ENCODE assay signal across 8 cellular contexts in genomic region chr10:110746254-110746826, GRCh38.
DNase-seq lines count a peak whose midpoint lies in the region; ATAC-seq and TF ChIP-seq lines count a peak whose summit lies in the region.

No MANE protein-coding gene starts in this region.

- TF ChIP-seq EP300 in ovary (IDR thresholded peaks at IDR 0.05): no peak

- no peaks in the 10 kb centered on the region for H3F3A ChIP-seq in PC-9 (ENCODE audit: insufficient read depth, low read depth)

- CTCF ChIA-PET in PC-9 (lab: Charles Lee): interaction anchor here (0.6 to 0.7 kb wide), 2 partner anchors 143 to 265 kb away, joined by 4 read pairs; no protein-coding TSS in a partner anchor

- H3K27ac ChIP-seq in PC-9: no peak overlapping the region
- H3K27ac ChIP-seq in ovary: no peak overlapping the region

- ATAC-seq in GM18858 (IDR thresholded peaks at IDR 0.05; ENCODE audit: unreplicated experiment): peak; percentile 40
- no peak for ATAC-seq in GM18517 (IDR thresholded peaks at IDR 0.05; ENCODE audit: unreplicated experiment)

- no peak for TF ChIP-seq POLR2A in ovary (IDR thresholded peaks at IDR 0.05)

- no peaks in the 10 kb centered on the region for H4K20me1 ChIP-seq in PC-9 (ENCODE audit: insufficient read depth)

- H3K4me3 ChIP-seq in PC-9: no peak overlapping the region
- no peak overlapping the region for H3K4me3 ChIP-seq in ovary

- no peaks in the 10 kb centered on the region for H3K36me3 ChIP-seq in PC-9 (ENCODE audit: low read depth)
- H3K36me3 ChIP-seq in ovary: no peaks in the 10 kb centered on the region

- DNase-seq in AML-193 (lab: John Stamatoyannopoulos, UW): peak; percentile 75 to 77
- peak; percentile 40 for DNase-seq in HuH-7.5 (ENCODE audit: low spot score)
- peak; percentile 58 to 68 for DNase-seq in PC-9
- peak; percentile 46 for DNase-seq in activated naive CD4-positive, alpha-beta T cell treated with Interleukin-2 at 50 U/mL for 16 hours
- DNase-seq in glomerular endothelial cell (ENCODE audit: extremely low read depth, low read depth, low spot score): peak; percentile 51
- peak; percentile 38 to 61 (median 52) for DNase-seq in ovary

- H3K79me2 ChIP-seq in PC-9 (ENCODE audit: low read depth): no peaks in the 10 kb centered on the region

- 7 to 12% (median 8%) methylated on average over 4 of the region's 4 CpGs for WGBS in ovary, 3 donors

- intact Hi-C loops in PC-9 (cut with micrococcal nuclease; ENCODE audit: unreplicated experiment): loop anchor here (1.0 to 10.0 kb wide), 4 partner anchors 136 to 616 kb away; partner anchors contain the start of gene SMNDC1
- intact Hi-C loops in ovary (cut with DNase I): loop anchor here in 1 of 4 donors (5.0 to 10.0 kb wide), 3 partner anchors 61 to 328 kb away; partner anchors contain the start of gene ADRA2A

- TF ChIP-seq CTCF in PC-9 (conservative IDR thresholded peaks at IDR 0.05) (peak; percentile 83), ovary (IDR thresholded peaks at IDR 0.05) (peak; percentile 27 to 60 (median 50))

- no peaks in the 10 kb centered on the region for H3K27me3 ChIP-seq in PC-9 (ENCODE audit: insufficient read depth, low read depth)
- no peaks in the 10 kb centered on the region for H3K27me3 ChIP-seq in ovary

- no peaks in the 10 kb centered on the region for H3K4me1 ChIP-seq in PC-9 (replicated peaks; ENCODE audit: insufficient read depth)
- H3K4me1 ChIP-seq in ovary (ENCODE audit: insufficient read depth): no peaks in the 10 kb centered on the region

- H2AFZ ChIP-seq in PC-9: no peak overlapping the region

- no peak overlapping the region for H3K4me2 ChIP-seq in PC-9

- POLR2A ChIA-PET in PC-9 (lab: Charles Lee; ENCODE audit: unreplicated experiment): no interaction called here

- no TSS peak for BruUV-seq in PC-9 (replicated peaks; lab: Mats Ljungman, UMichigan)

- H3K9me2 ChIP-seq in PC-9 (ENCODE audit: insufficient read depth): no peaks in the 10 kb centered on the region

- no peaks in the 10 kb centered on the region for H3K9me3 ChIP-seq in PC-9 (ENCODE audit: insufficient read depth, low read depth)
- no peaks in the 10 kb centered on the region for H3K9me3 ChIP-seq in ovary
